ENCODE assay signal across 8 cellular contexts in genomic region chr1:207831517-207832327, GRCh38.
DNase-seq lines count a peak whose midpoint lies in the region; ATAC-seq and TF ChIP-seq lines count a peak whose summit lies in the region.

No MANE protein-coding gene starts in this region.

- peak; percentile 67 for DNase-seq in CD14-positive monocyte (ENCODE audit: low spot score)
- peak in 1 of 61 donors; percentile 49 for DNase-seq in caudate nucleus (lab: John Stamatoyannopoulos, UW)
- DNase-seq in T1000 (lab: John Stamatoyannopoulos, UW): no peak
- no peak for DNase-seq in dedifferentiated amniotic fluid mesenchymal stem cell (ENCODE audit: extremely low spot score)
- DNase-seq in posterior vena cava (ENCODE audit: low spot score): no peak

- H3K27me3 Mint-ChIP-seq in CD14-positive monocyte (ENCODE audit: low read depth in 3 of 3): peaks cover 0 to 1% (median 0%) of the 10 kb centered on the region in 3 donors

- H3K9me3 ChIP-seq in neutrophil: no peaks in the 10 kb centered on the region

- peak overlapping the region; percentile 3 for H3K27ac ChIP-seq in caudate nucleus (ENCODE audit: low read depth, low read length)
- peak overlapping the region; percentile 59 for H3K27ac ChIP-seq in neutrophil

- no peaks in the 10 kb centered on the region for H3K27me3 ChIP-seq in neutrophil

- H3K36me3 Mint-ChIP-seq in CD14-positive monocyte: peaks cover 32 to 37% of the 10 kb centered on the region in 2 donors

- ATAC-seq in GM19463 (IDR thresholded peaks at IDR 0.05; ENCODE audit: unreplicated experiment) (peak; percentile 85), HG03558 (IDR thresholded peaks at IDR 0.05; ENCODE audit: extremely low read depth, unreplicated experiment) (peak; percentile 81)

- no peaks in the 10 kb centered on the region for H3K36me3 ChIP-seq in neutrophil

- peaks cover 31 to 45% of the 10 kb centered on the region in 2 experiments for H3K4me1 ChIP-seq in neutrophil (ENCODE audit: control insufficient read depth in 1 of 2, insufficient read depth in 1 of 2, low read depth in 1 of 2, low read length in 1 of 2)

- H3K9me3 Mint-ChIP-seq in CD14-positive monocyte: no peaks in the 10 kb centered on the region

- H3K4me1 Mint-ChIP-seq in CD14-positive monocyte: peaks cover 75% of the 10 kb centered on the region

- peak overlapping the region; percentile 82 to 96 (median 92) for H3K27ac Mint-ChIP-seq in CD14-positive monocyte

- TF ChIP-seq CTCF in CD14-positive monocyte (IDR thresholded peaks at IDR 0.05) (no peak), neutrophil (IDR thresholded peaks at IDR 0.05) (no peak)

- peak overlapping the region; percentile 59 to 67 for H3K4me3 Mint-ChIP-seq in CD14-positive monocyte

- H3K4me3 ChIP-seq in neutrophil (ENCODE audit: low read depth in 1 of 2, low read length in 1 of 2): no peak overlapping the region

- intact Hi-C loops in CD14-positive monocyte (cut with micrococcal nuclease): no loop called here
- intact Hi-C loops in posterior vena cava (cut with DNase I): loop anchor here in 1 of 2 donors (5.0 kb wide), 1 partner anchor 131 kb away; no protein-coding TSS in a partner anchor
